24 cellular contexts compared by ENCODE assay signal in genomic region chrX:6965729-6966128, GRCh38.
"Had no signal": no experiment of that assay in that cellular context is flagged by ENCODE, and none has a peak within 500 bp of the region (broad histone marks: within the 10 kb centered on the region; RNA-seq: fewer than 3 reads in every experiment).

No MANE protein-coding gene starts in this region.

- H3K4me1 ChIP-seq: heart right ventricle, left lung, prostate gland, sigmoid colon, tibial nerve, vagina had no signal

- H3K9me3 ChIP-seq: left lung, ovary, prostate gland, sigmoid colon, tibial nerve, vagina had no signal

- H3K4me3 ChIP-seq: heart right ventricle, hepatocyte, left lung, lung, ovary, prostate gland, sigmoid colon, smooth muscle cell, tibial nerve, vagina had no signal

- H3K4me2 ChIP-seq: hepatocyte, smooth muscle cell had no signal

- DNase-seq: heart right ventricle; islet precursor cell; left lung; mesendoderm; naive thymus-derived CD4-positive, alpha-beta T cell; ovary; retina; right cardiac atrium; sigmoid colon; stimulated activated CD4-positive, alpha-beta T cell treated with anti-CD3 and anti-CD28 coated beads, Interleukin-1b, Interleukin-23, amount 100 ng/mL, for 48 hours; stimulated activated CD4-positive, alpha-beta T cell treated with anti-CD3 and anti-CD28 coated beads, Interleukin-2, amount 100 ng/mL, for 48 hours; stimulated activated CD4-positive, alpha-beta T cell treated with anti-CD3 and anti-CD28 coated beads, Interleukin-4, amount 100 ng/mL, for 4 hours; stimulated activated CD8-positive, alpha-beta memory T cell treated with anti-CD3 and anti-CD28 coated beads, Interleukin-4, amount 100 ng/mL, for 48 hours; stimulated activated naive CD4-positive, alpha-beta T cell treated with Interleukin-2 at 50 U/mL for 16 hours; stimulated activated naive CD8-positive, alpha-beta T cell treated with anti-CD3 and anti-CD28 coated beads, Interleukin-15, amount 100 ng/mL, for 72 hours; substantia nigra had no signal

- H3K27me3 ChIP-seq: heart right ventricle, hepatocyte, left lung, ovary, sigmoid colon, tibial nerve, vagina had no signal

- H2AFZ ChIP-seq: hepatocyte had no signal

- H3K79me2 ChIP-seq: hepatocyte had no signal

- H3K36me3 ChIP-seq: heart right ventricle, left lung, ovary, prostate gland, sigmoid colon, tibial nerve, vagina had no signal

- H3K27ac ChIP-seq: heart right ventricle, hepatocyte, left lung, ovary, prostate gland, sigmoid colon, tibial nerve, vagina had no signal

- ATAC-seq: heart right ventricle; left lung; naive thymus-derived CD4-positive, alpha-beta T cell; natural killer cell treated with Interleukin-12 subunit alpha and Interleukin-12 subunit beta and Interleukin-15 and Interleukin-18, amount 100 ng/mL, for 72 hours; right cardiac atrium; stimulated activated memory B cell treated with anti-CD40 and anti-IgM and Interleukin-4, amounts not matched to agents 10 μg/mL and 1 μg/mL and 100 μg/mL, for 72 hours; stimulated activated naive CD8-positive, alpha-beta T cell treated with anti-CD3 and anti-CD28 coated beads, Interleukin-15, amount 100 ng/mL, for 72 hours had no signal
